ENCODE assay signal across 2 cellular contexts in the genomic region with DNA sequence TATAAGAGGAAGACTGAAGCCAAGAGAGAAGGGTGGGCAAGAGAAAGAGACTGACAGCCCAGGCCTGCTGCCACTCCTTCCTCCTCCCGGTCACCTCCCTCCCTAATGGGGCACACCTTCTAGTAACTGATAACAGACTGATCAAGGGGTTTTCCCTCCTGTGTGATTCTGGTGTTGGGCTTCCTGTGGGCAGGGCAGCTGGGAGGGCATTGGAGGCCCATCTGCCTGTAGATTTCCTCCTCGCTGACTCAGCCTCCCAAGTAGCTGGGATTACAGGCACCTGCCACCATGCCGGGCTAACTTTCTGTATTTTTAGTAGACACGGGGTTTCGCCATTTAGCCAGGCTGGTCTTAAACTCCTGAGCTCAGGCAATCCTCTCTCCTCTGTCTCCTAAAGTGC.
A peak's percentile ranks its signal among the peaks of the same experiment; 100 is the strongest.
TF ChIP-seq lines count a peak whose summit lies in the region.

No MANE protein-coding gene starts in this region.

TF ChIP-seq in HepG2, 621 proteins besides CTCF, POLR2A, EP300 and RAD21:
- TF ChIP-seq ZNF749 (CRISPR knock-in tag; IDR thresholded peaks at IDR 0.05; ENCODE audit: borderline replicate concordance) (no peak), PHF20 (CRISPR knock-in tag; IDR thresholded peaks at IDR 0.05) (no peak), DNMT3B (CRISPR knock-in tag; conservative IDR thresholded peaks at IDR 0.05) (no peak), FOSL2 (CRISPR knock-in tag; IDR thresholded peaks at IDR 0.05) (0 out of 2 replicates have a peak, but pooled peaks have one; percentile 19)
- TF ChIP-seq, protein P1, sequence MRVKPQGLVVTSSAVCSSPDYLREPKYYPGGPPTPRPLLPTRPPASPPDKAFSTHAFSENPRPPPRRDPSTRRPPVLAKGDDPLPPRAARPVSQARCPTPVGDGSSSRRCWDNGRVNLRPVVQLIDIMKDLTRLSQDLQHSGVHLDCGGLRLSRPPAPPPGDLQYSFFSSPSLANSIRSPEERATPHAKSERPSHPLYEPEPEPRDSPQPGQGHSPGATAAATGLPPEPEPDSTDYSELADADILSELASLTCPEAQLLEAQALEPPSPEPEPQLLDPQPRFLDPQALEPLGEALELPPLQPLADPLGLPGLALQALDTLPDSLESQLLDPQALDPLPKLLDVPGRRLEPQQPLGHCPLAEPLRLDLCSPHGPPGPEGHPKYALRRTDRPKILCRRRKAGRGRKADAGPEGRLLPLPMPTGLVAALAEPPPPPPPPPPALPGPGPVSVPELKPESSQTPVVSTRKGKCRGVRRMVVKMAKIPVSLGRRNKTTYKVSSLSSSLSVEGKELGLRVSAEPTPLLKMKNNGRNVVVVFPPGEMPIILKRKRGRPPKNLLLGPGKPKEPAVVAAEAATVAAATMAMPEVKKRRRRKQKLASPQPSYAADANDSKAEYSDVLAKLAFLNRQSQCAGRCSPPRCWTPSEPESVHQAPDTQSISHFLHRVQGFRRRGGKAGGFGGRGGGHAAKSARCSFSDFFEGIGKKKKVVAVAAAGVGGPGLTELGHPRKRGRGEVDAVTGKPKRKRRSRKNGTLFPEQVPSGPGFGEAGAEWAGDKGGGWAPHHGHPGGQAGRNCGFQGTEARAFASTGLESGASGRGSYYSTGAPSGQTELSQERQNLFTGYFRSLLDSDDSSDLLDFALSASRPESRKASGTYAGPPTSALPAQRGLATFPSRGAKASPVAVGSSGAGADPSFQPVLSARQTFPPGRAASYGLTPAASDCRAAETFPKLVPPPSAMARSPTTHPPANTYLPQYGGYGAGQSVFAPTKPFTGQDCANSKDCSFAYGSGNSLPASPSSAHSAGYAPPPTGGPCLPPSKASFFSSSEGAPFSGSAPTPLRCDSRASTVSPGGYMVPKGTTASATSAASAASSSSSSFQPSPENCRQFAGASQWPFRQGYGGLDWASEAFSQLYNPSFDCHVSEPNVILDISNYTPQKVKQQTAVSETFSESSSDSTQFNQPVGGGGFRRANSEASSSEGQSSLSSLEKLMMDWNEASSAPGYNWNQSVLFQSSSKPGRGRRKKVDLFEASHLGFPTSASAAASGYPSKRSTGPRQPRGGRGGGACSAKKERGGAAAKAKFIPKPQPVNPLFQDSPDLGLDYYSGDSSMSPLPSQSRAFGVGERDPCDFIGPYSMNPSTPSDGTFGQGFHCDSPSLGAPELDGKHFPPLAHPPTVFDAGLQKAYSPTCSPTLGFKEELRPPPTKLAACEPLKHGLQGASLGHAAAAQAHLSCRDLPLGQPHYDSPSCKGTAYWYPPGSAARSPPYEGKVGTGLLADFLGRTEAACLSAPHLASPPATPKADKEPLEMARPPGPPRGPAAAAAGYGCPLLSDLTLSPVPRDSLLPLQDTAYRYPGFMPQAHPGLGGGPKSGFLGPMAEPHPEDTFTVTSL (CRISPR knock-in tag; IDR thresholded peaks at IDR 0.05; ENCODE audit: borderline replicate concordance): no peak

TF ChIP-seq in GM12878, 131 proteins besides CTCF, POLR2A, EP300 and RAD21:
- TF ChIP-seq, protein P2, sequence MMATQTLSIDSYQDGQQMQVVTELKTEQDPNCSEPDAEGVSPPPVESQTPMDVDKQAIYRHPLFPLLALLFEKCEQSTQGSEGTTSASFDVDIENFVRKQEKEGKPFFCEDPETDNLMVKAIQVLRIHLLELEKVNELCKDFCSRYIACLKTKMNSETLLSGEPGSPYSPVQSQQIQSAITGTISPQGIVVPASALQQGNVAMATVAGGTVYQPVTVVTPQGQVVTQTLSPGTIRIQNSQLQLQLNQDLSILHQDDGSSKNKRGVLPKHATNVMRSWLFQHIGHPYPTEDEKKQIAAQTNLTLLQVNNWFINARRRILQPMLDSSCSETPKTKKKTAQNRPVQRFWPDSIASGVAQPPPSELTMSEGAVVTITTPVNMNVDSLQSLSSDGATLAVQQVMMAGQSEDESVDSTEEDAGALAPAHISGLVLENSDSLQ (IDR thresholded peaks at IDR 0.05): peak; percentile 28
- TF ChIP-seq GATAD2B (conservative IDR thresholded peaks at IDR 0.05; ENCODE audit: low read depth) (no peak), NFXL1 (IDR thresholded peaks at IDR 0.05; ENCODE audit: borderline replicate concordance) (peak; percentile 56; the same call in 1 of the 2 replicates)
- TF ChIP-seq, protein P3, sequence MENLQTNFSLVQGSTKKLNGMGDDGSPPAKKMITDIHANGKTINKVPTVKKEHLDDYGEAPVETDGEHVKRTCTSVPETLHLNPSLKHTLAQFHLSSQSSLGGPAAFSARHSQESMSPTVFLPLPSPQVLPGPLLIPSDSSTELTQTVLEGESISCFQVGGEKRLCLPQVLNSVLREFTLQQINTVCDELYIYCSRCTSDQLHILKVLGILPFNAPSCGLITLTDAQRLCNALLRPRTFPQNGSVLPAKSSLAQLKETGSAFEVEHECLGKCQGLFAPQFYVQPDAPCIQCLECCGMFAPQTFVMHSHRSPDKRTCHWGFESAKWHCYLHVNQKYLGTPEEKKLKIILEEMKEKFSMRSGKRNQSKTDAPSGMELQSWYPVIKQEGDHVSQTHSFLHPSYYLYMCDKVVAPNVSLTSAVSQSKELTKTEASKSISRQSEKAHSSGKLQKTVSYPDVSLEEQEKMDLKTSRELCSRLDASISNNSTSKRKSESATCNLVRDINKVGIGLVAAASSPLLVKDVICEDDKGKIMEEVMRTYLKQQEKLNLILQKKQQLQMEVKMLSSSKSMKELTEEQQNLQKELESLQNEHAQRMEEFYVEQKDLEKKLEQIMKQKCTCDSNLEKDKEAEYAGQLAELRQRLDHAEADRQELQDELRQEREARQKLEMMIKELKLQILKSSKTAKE (IDR thresholded peaks at IDR 0.05; ENCODE audit: low read depth, poor library complexity, severe bottlenecking): no peak
